Comparison of ENCODE assay signal across 28 cellular contexts in the genomic region with DNA sequence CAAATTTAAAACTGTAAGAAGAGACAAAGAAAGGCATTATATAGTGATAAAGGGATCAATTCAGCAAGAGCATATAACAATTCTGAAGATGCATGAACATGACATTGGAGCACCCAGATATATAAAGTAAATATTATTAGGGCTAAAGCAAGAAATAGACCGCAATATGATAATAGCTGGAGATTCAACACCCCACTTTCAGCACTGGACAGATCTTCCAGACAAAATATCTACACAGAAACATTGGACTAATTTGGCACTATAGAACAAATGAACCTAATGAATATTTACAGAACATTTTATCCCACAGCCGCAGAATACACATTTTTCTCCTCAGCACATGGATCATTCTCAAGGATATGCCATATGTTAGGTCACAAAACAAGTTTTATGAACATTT.
"Had no signal": no experiment of that assay in that cellular context is flagged by ENCODE, and none has a peak within 500 bp of the region (broad histone marks: within the 10 kb centered on the region; RNA-seq: fewer than 3 reads in every experiment).

No MANE protein-coding gene starts in this region.

- H3K4me1 ChIP-seq: stomach, suprapubic skin, testis, thyroid gland, tibial artery, tibial nerve, transverse colon, upper lobe of left lung, upper lobe of right lung, uterus, vagina had no signal

- H3K9me3 ChIP-seq: suprapubic skin, testis, thoracic aorta, thyroid gland, tibial artery, transverse colon, upper lobe of right lung, uterus, vagina had no signal

- H3K4me3 ChIP-seq: stomach, suprapubic skin, testis, thoracic aorta, thyroid gland, tibial artery, tibial nerve, transverse colon, upper lobe of left lung, upper lobe of right lung, uterus, vagina had no signal

- H3K4me3 Mint-ChIP-seq: stimulated activated effector memory CD8-positive, alpha-beta T cell treated with anti-CD3 and anti-CD28 coated beads, Interleukin-12 subunit alpha, Interleukin-12 subunit beta, amount 100 ng/mL, for 72 hours; stimulated activated memory B cell treated with anti-CD40 and anti-IgM and Interleukin-4, amounts not matched to agents 10 μg/mL and 1 μg/mL and 100 μg/mL, for 72 hours; stimulated activated naive B cell treated with anti-CD40 and anti-IgM and Interleukin-4, amounts not matched to agents 10 μg/mL and 1 μg/mL and 100 μg/mL, for 72 hours; stimulated activated naive CD8-positive, alpha-beta T cell treated with anti-CD3 and anti-CD28 coated beads, Interleukin-15, amount 100 ng/mL, for 72 hours; stimulated activated naive CD8-positive, alpha-beta T cell treated with anti-CD3 and anti-CD28 coated beads, Interleukin-15, Interleukin-2, amounts not matched to agents 100 ng/mL and 50 ng/mL, for 24 hours; type B pancreatic cell had no signal

- H3K27me3 Mint-ChIP-seq: stimulated activated memory B cell treated with anti-CD40 and anti-IgM and Interleukin-4, amounts not matched to agents 10 μg/mL and 1 μg/mL and 100 μg/mL, for 72 hours; stimulated activated naive B cell treated with anti-CD40 and anti-IgM and Interleukin-4, amounts not matched to agents 10 μg/mL and 1 μg/mL and 100 μg/mL, for 72 hours; stimulated activated naive CD8-positive, alpha-beta T cell treated with anti-CD3 and anti-CD28 coated beads, Interleukin-15, amount 100 ng/mL, for 72 hours; stimulated activated naive CD8-positive, alpha-beta T cell treated with anti-CD3 and anti-CD28 coated beads, Interleukin-15, Interleukin-2, amounts not matched to agents 100 ng/mL and 50 ng/mL, for 24 hours had no signal

- ATAC-seq: stimulated activated effector memory CD8-positive, alpha-beta T cell treated with anti-CD3 and anti-CD28 coated beads, Interleukin-12 subunit alpha, Interleukin-12 subunit beta, amount 100 ng/mL, for 72 hours; stimulated activated memory B cell treated with anti-CD40 and anti-IgM and Interleukin-4, amounts not matched to agents 10 μg/mL and 1 μg/mL and 100 μg/mL, for 72 hours; stimulated activated naive B cell treated with anti-CD40 and anti-IgM and Interleukin-4, amounts not matched to agents 10 μg/mL and 1 μg/mL and 100 μg/mL, for 72 hours; stimulated activated naive CD8-positive, alpha-beta T cell treated with anti-CD3 and anti-CD28 coated beads, Interleukin-15, amount 100 ng/mL, for 72 hours; stimulated activated naive CD8-positive, alpha-beta T cell treated with anti-CD3 and anti-CD28 coated beads, Interleukin-15, Interleukin-2, amounts not matched to agents 100 U/mL and 50 U/mL, for 24 hours; upper lobe of right lung had no signal

- DNase-seq: stimulated activated CD4-positive, alpha-beta T cell treated with anti-CD3 and anti-CD28 coated beads, Interleukin-2, amount 100 ng/mL, for 48 hours; stimulated activated CD4-positive, alpha-beta T cell treated with anti-CD3 and anti-CD28 coated beads, Interleukin-4, amount 100 ng/mL, for 1 hour; stimulated activated CD4-positive, alpha-beta T cell treated with anti-CD3 and anti-CD28 coated beads, Interleukin-4, amount 100 ng/mL, for 24 hours; stimulated activated CD4-positive, alpha-beta T cell treated with anti-CD3 and anti-CD28 coated beads, Interleukin-4, amount 100 ng/mL, for 4 hours; stimulated activated CD8-positive, alpha-beta memory T cell treated with anti-CD3 and anti-CD28 coated beads, Interleukin-4, amount 100 ng/mL, for 48 hours; stimulated activated naive B cell treated with anti-CD40 and anti-IgM and Interleukin-4, amounts not matched to agents 10 μg/mL and 1 μg/mL and 100 μg/mL, for 72 hours; stimulated activated naive CD4-positive, alpha-beta T cell; stimulated activated naive CD4-positive, alpha-beta T cell treated with Interleukin-2 at 50 U/mL for 16 hours; stimulated activated naive CD8-positive, alpha-beta T cell treated with anti-CD3 and anti-CD28 coated beads, Interleukin-15, amount 100 ng/mL, for 72 hours; stimulated activated naive CD8-positive, alpha-beta T cell treated with anti-CD3 and anti-CD28 coated beads, Interleukin-15, Interleukin-2, amounts not matched to agents 100 U/mL and 50 U/mL, for 24 hours; stomach; substantia nigra; testis; thyroid gland; tibial artery; transverse colon; trophoblast cell; upper lobe of left lung; upper lobe of right lung; uterus had no signal

- H3K27ac ChIP-seq: stomach, suprapubic skin, testis, thoracic aorta, thyroid gland, tibial artery, tibial nerve, transverse colon, upper lobe of left lung, upper lobe of right lung, uterus, vagina had no signal

- H3K9me3 Mint-ChIP-seq: type B pancreatic cell had no signal

- H3K27ac Mint-ChIP-seq: stimulated activated effector memory CD8-positive, alpha-beta T cell treated with anti-CD3 and anti-CD28 coated beads, Interleukin-12 subunit alpha, Interleukin-12 subunit beta, amount 100 ng/mL, for 72 hours; stimulated activated memory B cell treated with anti-CD40 and anti-IgM and Interleukin-4, amounts not matched to agents 10 μg/mL and 1 μg/mL and 100 μg/mL, for 72 hours; stimulated activated naive B cell treated with anti-CD40 and anti-IgM and Interleukin-4, amounts not matched to agents 10 μg/mL and 1 μg/mL and 100 μg/mL, for 72 hours; stimulated activated naive CD8-positive, alpha-beta T cell treated with anti-CD3 and anti-CD28 coated beads, Interleukin-15, amount 100 ng/mL, for 72 hours; stimulated activated naive CD8-positive, alpha-beta T cell treated with anti-CD3 and anti-CD28 coated beads, Interleukin-15, Interleukin-2, amounts not matched to agents 100 ng/mL and 50 ng/mL, for 24 hours; type B pancreatic cell had no signal

- H3K4me1 Mint-ChIP-seq: stimulated activated effector memory CD8-positive, alpha-beta T cell treated with anti-CD3 and anti-CD28 coated beads, Interleukin-12 subunit alpha, Interleukin-12 subunit beta, amount 100 ng/mL, for 72 hours; stimulated activated memory B cell treated with anti-CD40 and anti-IgM and Interleukin-4, amounts not matched to agents 10 μg/mL and 1 μg/mL and 100 μg/mL, for 72 hours; stimulated activated naive B cell treated with anti-CD40 and anti-IgM and Interleukin-4, amounts not matched to agents 10 μg/mL and 1 μg/mL and 100 μg/mL, for 72 hours; stimulated activated naive CD8-positive, alpha-beta T cell treated with anti-CD3 and anti-CD28 coated beads, Interleukin-15, amount 100 ng/mL, for 72 hours had no signal

- H3K36me3 ChIP-seq: stomach, suprapubic skin, thoracic aorta, thyroid gland, tibial artery, tibial nerve, transverse colon, upper lobe of left lung, upper lobe of right lung, uterus, vagina had no signal

- H3K27me3 ChIP-seq: stomach, suprapubic skin, testis, thyroid gland, tibial artery, tibial nerve, transverse colon, upper lobe of left lung, upper lobe of right lung, uterus, vagina had no signal

- H3K36me3 Mint-ChIP-seq: stimulated activated effector memory CD8-positive, alpha-beta T cell treated with anti-CD3 and anti-CD28 coated beads, Interleukin-12 subunit alpha, Interleukin-12 subunit beta, amount 100 ng/mL, for 72 hours; stimulated activated memory B cell treated with anti-CD40 and anti-IgM and Interleukin-4, amounts not matched to agents 10 μg/mL and 1 μg/mL and 100 μg/mL, for 72 hours; stimulated activated naive B cell treated with anti-CD40 and anti-IgM and Interleukin-4, amounts not matched to agents 10 μg/mL and 1 μg/mL and 100 μg/mL, for 72 hours; type B pancreatic cell had no signal
